In the genomic region with DNA sequence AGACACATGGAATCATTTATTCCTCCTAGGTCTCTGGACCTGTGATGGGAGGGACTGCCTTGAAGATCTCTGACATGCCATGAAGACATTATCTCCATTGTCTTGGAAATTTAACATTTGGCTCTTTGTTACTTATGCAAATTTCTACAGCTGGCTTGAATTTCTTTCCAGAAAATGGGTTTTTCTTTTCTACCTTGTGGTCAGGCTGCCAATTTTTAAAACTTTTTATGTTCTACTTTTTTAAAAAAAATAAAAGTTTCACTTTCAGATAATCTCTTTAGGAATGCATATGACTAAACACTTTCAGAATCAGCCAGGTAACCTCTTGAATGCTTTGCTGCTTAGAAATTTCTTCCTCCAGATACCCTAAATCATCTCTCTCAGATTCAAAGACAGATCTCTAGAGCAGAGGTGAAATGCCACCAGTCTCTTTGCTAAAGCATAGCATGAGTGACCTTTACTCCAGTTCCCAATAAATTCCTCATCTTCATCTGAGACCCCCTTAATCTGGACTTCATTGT, we compare ENCODE assay signal across 26 cellular contexts.
"Had no signal": no experiment of that assay in that cellular context is flagged by ENCODE, and none has a peak within 500 bp of the region (broad histone marks: within the 10 kb centered on the region; RNA-seq: fewer than 3 reads in every experiment).

No MANE protein-coding gene starts in this region.

- H3K4me3 Mint-ChIP-seq: activated CD4-positive, alpha-beta memory T cell treated with anti-CD3 and anti-CD28 coated beads, Interleukin-2, amount 10 ng/mL, durations not matched to agents 7 days and 5 days; activated CD4-positive, alpha-beta T cell treated with anti-CD3 and anti-CD28 coated beads for 36 hours; activated CD4-positive, alpha-beta T cell treated with anti-CD3 and anti-CD28 coated beads, Interleukin-2, amount 10 ng/mL, durations not matched to agents 24 days and 14 days; activated naive CD4-positive, alpha-beta T cell treated with anti-CD3 and anti-CD28 coated beads, Interleukin-2, amount 10 ng/mL, durations not matched to agents 7 days and 5 days; activated naive CD8-positive, alpha-beta T cell treated with anti-CD3 and anti-CD28 coated beads, Interleukin-2, amount 10 ng/mL, durations not matched to agents 7 days and 5 days; activated T-cell treated with anti-CD3 and anti-CD28 coated beads, Interleukin-2, amount 50 U/mL, for 24 hours; activated T-cell treated with anti-CD3 and anti-CD28 coated beads, Interleukin-2, amount 50 U/mL, for 72 hours; central memory CD8-positive, alpha-beta T cell; dendritic cell treated with granulocyte-macrophage colony-stimulating factor and Interleukin-4, amounts not matched to agents 40 ng/mL and 50 ng/mL, for 4 days; endodermal cell had no signal

- H3K36me3 Mint-ChIP-seq: activated naive CD4-positive, alpha-beta T cell treated with anti-CD3 and anti-CD28 coated beads, Interleukin-2, amount 10 ng/mL, durations not matched to agents 7 days and 5 days; activated naive CD4-positive, alpha-beta T cell treated with anti-CD3 and anti-CD28 coated beads, Interleukin-2, amount 50 U/mL, for 72 hours had no signal

- H3K4me1 ChIP-seq: heart left ventricle had no signal

- H3K4me1 Mint-ChIP-seq: activated CD4-positive, alpha-beta memory T cell treated with anti-CD3 and anti-CD28 coated beads, Interleukin-2, amount 10 ng/mL, durations not matched to agents 7 days and 5 days; activated CD4-positive, alpha-beta T cell treated with anti-CD3 and anti-CD28 coated beads for 36 hours; activated CD4-positive, alpha-beta T cell treated with anti-CD3 and anti-CD28 coated beads, Interleukin-2, amount 10 ng/mL, durations not matched to agents 24 days and 14 days; activated naive CD4-positive, alpha-beta T cell treated with anti-CD3 and anti-CD28 coated beads, Interleukin-2, amount 10 ng/mL, durations not matched to agents 7 days and 5 days; activated naive CD8-positive, alpha-beta T cell treated with anti-CD3 and anti-CD28 coated beads, Interleukin-2, amount 10 ng/mL, durations not matched to agents 7 days and 5 days; central memory CD8-positive, alpha-beta T cell; endodermal cell had no signal

- ATAC-seq: activated CD4-positive, alpha-beta T cell treated with anti-CD3 and anti-CD28 coated beads for 36 hours; activated T-cell treated with anti-CD3 and anti-CD28 coated beads, Interleukin-2, amount 50 U/mL, for 72 hours; esophagus mucosa; heart left ventricle had no signal

- H3K9me3 Mint-ChIP-seq: activated naive CD8-positive, alpha-beta T cell treated with anti-CD3 and anti-CD28 coated beads, Interleukin-2, amount 10 ng/mL, durations not matched to agents 7 days and 5 days had no signal

- H3K4me3 ChIP-seq: coronary artery, dorsolateral prefrontal cortex, heart left ventricle had no signal

- H3K36me3 ChIP-seq: brain microvascular endothelial cell, heart left ventricle had no signal

- H3K27ac ChIP-seq: brain microvascular endothelial cell, coronary artery, dorsolateral prefrontal cortex, heart left ventricle had no signal

- DNase-seq: activated CD4-positive, alpha-beta memory T cell treated with anti-CD3 and anti-CD28 coated beads, Interleukin-2, amount 10 ng/mL, durations not matched to agents 7 days and 5 days; activated CD4-positive, alpha-beta T cell treated with anti-CD3 and anti-CD28 coated beads for 36 hours; activated CD4-positive, alpha-beta T cell treated with anti-CD3 and anti-CD28 coated beads, Interleukin-2, amount 10 ng/mL, durations not matched to agents 24 days and 14 days; activated CD4-positive, CD25-positive, alpha-beta regulatory T cell; activated CD4-positive, CD25-positive, alpha-beta regulatory T cell treated with anti-CD3 and anti-CD28 coated beads, Interleukin-2, amount 50 U/mL, for 72 hours; activated CD8-positive, alpha-beta memory T cell treated with anti-CD3 and anti-CD28 coated beads, Interleukin-2, amount 50 U/mL, for 48 hours; activated gamma-delta T cell; activated naive CD4-positive, alpha-beta T cell; activated naive CD4-positive, alpha-beta T cell treated with anti-CD3 and anti-CD28 coated beads, Interleukin-2, amount 10 ng/mL, durations not matched to agents 7 days and 5 days; activated naive CD8-positive, alpha-beta T cell treated with anti-CD3 and anti-CD28 coated beads, Interleukin-2, amount 10 ng/mL, durations not matched to agents 7 days and 5 days; activated T-cell treated with anti-CD3 and anti-CD28 coated beads for 4 hours; activated T-cell treated with anti-CD3 and anti-CD28 coated beads, Interleukin-2, amount 50 U/mL, for 24 hours; activated T-cell treated with anti-CD3 and anti-CD28 coated beads, Interleukin-2, amount 50 U/mL, for 72 hours; brain microvascular endothelial cell; dorsolateral prefrontal cortex; effector memory CD4-positive, alpha-beta T cell; endodermal cell; foreskin fibroblast; glutamatergic neuron; heart left ventricle; T-helper 2 cell had no signal

- H3K27me3 Mint-ChIP-seq: activated CD4-positive, alpha-beta memory T cell treated with anti-CD3 and anti-CD28 coated beads, Interleukin-2, amount 10 ng/mL, durations not matched to agents 7 days and 5 days; activated CD4-positive, alpha-beta T cell treated with anti-CD3 and anti-CD28 coated beads for 36 hours; activated CD4-positive, alpha-beta T cell treated with anti-CD3 and anti-CD28 coated beads, Interleukin-2, amount 10 ng/mL, durations not matched to agents 24 days and 14 days; activated naive CD4-positive, alpha-beta T cell treated with anti-CD3 and anti-CD28 coated beads, Interleukin-2, amount 10 ng/mL, durations not matched to agents 7 days and 5 days; activated naive CD8-positive, alpha-beta T cell treated with anti-CD3 and anti-CD28 coated beads, Interleukin-2, amount 10 ng/mL, durations not matched to agents 7 days and 5 days; activated T-cell treated with anti-CD3 and anti-CD28 coated beads, Interleukin-2, amount 50 U/mL, for 24 hours; central memory CD8-positive, alpha-beta T cell; dendritic cell treated with granulocyte-macrophage colony-stimulating factor and Interleukin-4, amounts not matched to agents 40 ng/mL and 50 ng/mL, for 4 days had no signal

- H3K27me3 ChIP-seq: brain microvascular endothelial cell, dorsolateral prefrontal cortex, heart left ventricle had no signal

- H3K27ac Mint-ChIP-seq: activated CD4-positive, alpha-beta memory T cell treated with anti-CD3 and anti-CD28 coated beads, Interleukin-2, amount 10 ng/mL, durations not matched to agents 7 days and 5 days; activated CD4-positive, alpha-beta T cell treated with anti-CD3 and anti-CD28 coated beads for 36 hours; activated CD4-positive, alpha-beta T cell treated with anti-CD3 and anti-CD28 coated beads, Interleukin-2, amount 10 ng/mL, durations not matched to agents 24 days and 14 days; activated naive CD4-positive, alpha-beta T cell treated with anti-CD3 and anti-CD28 coated beads, Interleukin-2, amount 10 ng/mL, durations not matched to agents 7 days and 5 days; activated naive CD4-positive, alpha-beta T cell treated with anti-CD3 and anti-CD28 coated beads, Interleukin-2, amount 50 U/mL, for 72 hours; activated naive CD8-positive, alpha-beta T cell treated with anti-CD3 and anti-CD28 coated beads, Interleukin-2, amount 10 ng/mL, durations not matched to agents 7 days and 5 days; activated T-cell treated with anti-CD3 and anti-CD28 coated beads, Interleukin-2, amount 50 U/mL, for 24 hours; activated T-cell treated with anti-CD3 and anti-CD28 coated beads, Interleukin-2, amount 50 U/mL, for 72 hours; dendritic cell treated with granulocyte-macrophage colony-stimulating factor and Interleukin-4, amounts not matched to agents 40 ng/mL and 50 ng/mL, for 4 days; endodermal cell had no signal
